20 cellular contexts compared by ENCODE assay signal in genomic region chr13:39311619-39312018, GRCh38.
A peak's percentile ranks its signal among the peaks of the same experiment; 100 is the strongest.
DNase-seq lines count a peak whose midpoint lies in the region; ATAC-seq, FAIRE-seq and TF ChIP-seq lines count a peak whose summit lies in the region.
"Had no signal": no experiment of that assay in that cellular context is flagged by ENCODE, and none has a peak within 500 bp of the region (broad histone marks: within the 10 kb centered on the region; RNA-seq: fewer than 3 reads in every experiment).

No MANE protein-coding gene starts in this region.

- H3K4me3 ChIP-seq in GM23248 (no peak overlapping the region), astrocyte (ENCODE audit: insufficient read depth, low read depth, low read length) (no peak overlapping the region)

- peaks cover 2% of the 10 kb centered on the region for H3K27me3 Mint-ChIP-seq in astrocyte (ENCODE audit: low read depth, unreplicated experiment)

- H3K9me3 Mint-ChIP-seq in astrocyte (ENCODE audit: unreplicated experiment): no peaks in the 10 kb centered on the region
- H3K9me3 Mint-ChIP-seq: mesothelial cell of epicardium had no signal

- no peaks in the 10 kb centered on the region for H3K36me3 ChIP-seq in GM23248 (ENCODE audit: low read depth)
- no peaks in the 10 kb centered on the region for H3K36me3 ChIP-seq in astrocyte (ENCODE audit: insufficient read depth, low read length)

- H3K4me1 Mint-ChIP-seq in astrocyte (ENCODE audit: low read depth, unreplicated experiment): peaks cover 6% of the 10 kb centered on the region

- no peaks in the 10 kb centered on the region for H3F3A ChIP-seq in GM23248 (ENCODE audit: insufficient read depth)

- DNase-seq in GM23248 (peak; percentile 3), astrocyte (ENCODE audit: low read depth) (peak; percentile 29), left cardiac atrium (no peak), sciatic nerve (ENCODE audit: low spot score) (no peak), activated gamma-delta T cell treated with Interleukin-2 at 50 U/mL for 16 hours (no peak), HuH-7.5 (ENCODE audit: low spot score) (no peak)
- DNase-seq: activated CD4-positive, alpha-beta T cell treated with anti-CD3 and anti-CD28 coated beads, Interleukin-2, amount 50 U/mL, for 1 hour; dermis blood vessel endothelial cell; DMS79 treated with DMSO at 0.1 percent for 48 hours; foreskin melanocyte; kidney glomerular epithelial cell; NCI-H1436; NCI-H2171; NCI-H774; OCI-M1; SIG-M5; stimulated activated CD4-positive, alpha-beta T cell treated with anti-CD3 and anti-CD28 coated beads, Interleukin-15, amount 100 ng/mL, for 24 hours had no signal

- no peak overlapping the region for H3K27ac Mint-ChIP-seq in astrocyte (ENCODE audit: unreplicated experiment)
- H3K27ac Mint-ChIP-seq: mesothelial cell of epicardium had no signal

- H3K9me3 ChIP-seq in GM23248 (ENCODE audit: low read depth) (no peaks in the 10 kb centered on the region), astrocyte (ENCODE audit: insufficient read depth, low read depth, low read length) (no peaks in the 10 kb centered on the region)

- H4K20me1 ChIP-seq in GM23248 (ENCODE audit: insufficient read depth) (no peaks in the 10 kb centered on the region), astrocyte (ENCODE audit: insufficient read depth, low read length) (no peaks in the 10 kb centered on the region)

- in situ Hi-C loops in GM23248 (cut with MboI): no loop called here

- H3K27ac ChIP-seq in GM23248 (no peak overlapping the region), astrocyte (ENCODE audit: low read depth, low read length) (no peak overlapping the region)

- intact Hi-C loops in left cardiac atrium (cut with DNase I): no loop called here
- intact Hi-C loops in sciatic nerve (cut with DNase I): no loop called here

- 18 to 27% methylated on average over 4 of the region's 4 CpGs for WGBS in GM23248 (ENCODE audit: low coverage in 1 of 2, low lambda C conversion rate in 2 of 2, missing lambda C conversion rate in 2 of 2), 2 experiments

- peak; percentile 68 to 86 for ATAC-seq in left cardiac atrium
- peak; percentile 62 for ATAC-seq in sciatic nerve
- no peak for ATAC-seq in HG03045 (IDR thresholded peaks at IDR 0.05; ENCODE audit: unreplicated experiment)

- no peaks in the 10 kb centered on the region for H3K4me1 ChIP-seq in GM23248 (ENCODE audit: insufficient read depth)
- H3K4me1 ChIP-seq in astrocyte (ENCODE audit: insufficient read depth, low read length): peaks cover 4% of the 10 kb centered on the region

- H3K27me3 ChIP-seq in GM23248 (replicated peaks; ENCODE audit: insufficient read depth): no peaks in the 10 kb centered on the region
- no peaks in the 10 kb centered on the region for H3K27me3 ChIP-seq in astrocyte (ENCODE audit: insufficient read depth, low read length)

- TF ChIP-seq CTCF in astrocyte (IDR thresholded peaks at IDR 0.05; ENCODE audit: insufficient read depth, low read depth, low read length): no peak

- H3K4me2 ChIP-seq in GM23248 (ENCODE audit: unreplicated experiment) (no peak overlapping the region), astrocyte (ENCODE audit: low read length) (no peak overlapping the region)

- FAIRE-seq in astrocyte (lab: Jason Lieb, UNC): no peak
- FAIRE-seq: endothelial cell of umbilical vein had no signal

- H3K79me2 ChIP-seq in GM23248 (ENCODE audit: insufficient read depth) (no peaks in the 10 kb centered on the region), astrocyte (ENCODE audit: insufficient read depth, low read length) (no peaks in the 10 kb centered on the region)

- H3K9me2 ChIP-seq in GM23248 (ENCODE audit: insufficient read depth): no peaks in the 10 kb centered on the region

- H2AFZ ChIP-seq in GM23248: no peak overlapping the region
- H2AFZ ChIP-seq in astrocyte (ENCODE audit: low read depth, low read length): no peak overlapping the region

- no peak overlapping the region for H3K4me3 Mint-ChIP-seq in astrocyte (ENCODE audit: unreplicated experiment)
- H3K4me3 Mint-ChIP-seq: mesothelial cell of epicardium had no signal

- no peaks in the 10 kb centered on the region for H3K36me3 Mint-ChIP-seq in astrocyte (ENCODE audit: low read depth, unreplicated experiment)
- H3K36me3 Mint-ChIP-seq: mesothelial cell of epicardium had no signal

- H3K9ac ChIP-seq in GM23248 (no peak overlapping the region), astrocyte (ENCODE audit: low read length) (no peak overlapping the region)

Comparison
In these comparisons a context has a peak if more than half of its experiments do, and no peak if none do; other contexts are left out.
1. DNase-seq: peak in GM23248 (single experiment) and astrocyte (single experiment); none in left cardiac atrium (single experiment), sciatic nerve (single experiment), activated gamma-delta T cell treated with Interleukin-2 at 50 U/mL for 16 hours (single experiment) and HuH-7.5 (single experiment).